In the genomic region with DNA sequence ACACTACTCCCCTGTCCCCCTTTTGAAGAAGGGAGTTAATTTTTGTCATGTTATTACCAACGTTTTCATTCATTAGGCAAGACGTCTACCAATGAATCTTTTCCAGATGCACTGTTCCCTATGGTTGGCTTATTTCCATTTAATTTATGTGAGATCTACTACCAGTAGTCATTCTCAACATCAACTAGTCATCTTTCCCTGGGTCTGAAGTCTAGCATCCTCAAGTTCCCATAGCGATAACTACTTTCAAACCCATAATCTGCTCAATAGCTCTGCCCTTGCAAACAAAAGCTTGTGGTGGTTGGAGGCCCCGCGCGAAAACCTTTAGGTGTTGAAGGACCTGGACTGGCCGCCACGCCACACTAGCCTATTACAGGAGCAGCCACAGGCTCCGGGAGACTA, we compare ENCODE assay signal across 8 cellular contexts. TPM values are rescaled to one million over a fixed set of nuclear protein-coding genes. Genes with fewer than 3 reads are reported as not detected.
DNase-seq lines count a peak whose midpoint lies in the region; ATAC-seq, FAIRE-seq and TF ChIP-seq lines count a peak whose summit lies in the region.

No MANE protein-coding gene starts in this region.

- H3K36me3 Mint-ChIP-seq in activated CD4-positive, alpha-beta T cell treated with anti-CD3 and anti-CD28 coated beads, Interleukin-2, amount 10 ng/mL, durations not matched to agents 7 days and 5 days (ENCODE audit: low read depth) = peaks cover 8% of the 10 kb centered on the region
- H3K36me3 Mint-ChIP-seq in type B pancreatic cell = peaks cover 8% of the 10 kb centered on the region

- no peak for TF ChIP-seq CTCF in GM12878 (IDR thresholded peaks at IDR 0.05 in 2 of 3, conservative IDR thresholded peaks at IDR 0.05 in 1 of 3; ENCODE audit: control insufficient read depth in 2 of 3, extremely low read depth in 1 of 3, insufficient read depth in 1 of 3, low read depth in 3 of 3, low read length in 3 of 3)
- no peak for TF ChIP-seq CTCF in liver (IDR thresholded peaks at IDR 0.05; ENCODE audit: low read depth, low read length, missing input control)
- TF ChIP-seq CTCF in type B pancreatic cell (conservative IDR thresholded peaks at IDR 0.05) = no peak
- no peak for TF ChIP-seq CTCF in GM13976 (IDR thresholded peaks at IDR 0.05; ENCODE audit: borderline replicate concordance, control extremely low read depth, extremely low read depth, insufficient read depth, missing control alignments)

- H3K4me2 ChIP-seq in GM12878 (ENCODE audit: control insufficient read depth, insufficient read depth) = peak overlapping the region; percentile 83

- in situ Hi-C loops in GM12878 (cut with MboI) = no loop called here
- in situ Hi-C loops in GM13976 (cut with MboI; ENCODE audit: low sequenced_read_pairs, unreplicated experiment) = no loop called here

- no peak for TF ChIP-seq EP300 in GM12878 (IDR thresholded peaks at IDR 0.05; ENCODE audit: borderline replicate concordance in 1 of 2, control insufficient read depth in 1 of 2, low read depth in 2 of 2, low read length in 2 of 2)

- H3K4me1 ChIP-seq in GM12878 (ENCODE audit: control insufficient read depth, insufficient read depth, low read length) (no peaks in the 10 kb centered on the region), liver (ENCODE audit: control insufficient read depth in 4 of 4, insufficient read depth in 4 of 4, low read length in 3 of 4) (peaks cover 4 to 24% (median 8%) of the 10 kb centered on the region in 4 donors)

- H2AFZ ChIP-seq in GM12878 (ENCODE audit: control insufficient read depth, low read depth, low read length) = peak overlapping the region; percentile 94; the same call in 1 of the 2 replicates

- DNase-seq in activated CD4-positive, alpha-beta T cell treated with anti-CD3 and anti-CD28 coated beads, Interleukin-2, amount 10 ng/mL, durations not matched to agents 7 days and 5 days = no peak
- no peak for DNase-seq in activated CD4-positive, alpha-beta T cell treated with anti-CD3 and anti-CD28 coated beads, Interleukin-2, amount 50 U/mL, for 48 hours
- DNase-seq in NCI-H2081 treated with DMSO at 0.1 percent for 48 hours (lab: John Stamatoyannopoulos, UW) (peak; percentile 2), GM12878 (ENCODE audit: low read depth, low spot score) (no peak), type B pancreatic cell (ENCODE audit: extremely low spot score, unreplicated experiment) (no peak), iPS-NIHi11 (ENCODE audit: low spot score) (no peak), GM13976 (ENCODE audit: low spot score) (no peak)

- peaks cover 91% of the 10 kb centered on the region for H3K79me2 ChIP-seq in GM12878 (ENCODE audit: control insufficient read depth, insufficient read depth, low read length)

- H3K27ac Mint-ChIP-seq in activated CD4-positive, alpha-beta T cell treated with anti-CD3 and anti-CD28 coated beads, Interleukin-2, amount 10 ng/mL, durations not matched to agents 7 days and 5 days = peak overlapping the region; percentile 93
- H3K27ac Mint-ChIP-seq in type B pancreatic cell = peak overlapping the region; percentile 92

- intact Hi-C loops in GM12878 (cut with micrococcal nuclease; ENCODE audit: unreplicated experiment) = loop anchor here (2.0 to 10.0 kb wide), 2 partner anchors 48 to 890 kb away; a partner anchor contains a TSS

- no peaks in the 10 kb centered on the region for H3K9me3 ChIP-seq in GM12878 (replicated peaks; ENCODE audit: control insufficient read depth, insufficient read depth, low read length)
- H3K9me3 ChIP-seq in liver (ENCODE audit: control insufficient read depth in 4 of 4, low read length in 3 of 4) = no peaks in the 10 kb centered on the region

- POLR2A ChIA-PET in activated CD4-positive, alpha-beta T cell treated with anti-CD3 and anti-CD28 coated beads, Interleukin-2, amount 10 ng/mL, durations not matched to agents 7 days and 5 days (lab: Charles Lee) = interaction anchor here (0.6 to 1.7 kb wide), 2 partner anchors 11 to 48 kb away, joined by 8 to 9 read pairs; a partner anchor contains a TSS
- POLR2A ChIA-PET in GM12878 (lab: Charles Lee) = interaction anchor here (1.5 to 4.9 kb wide), 6 partner anchors 9 to 48 kb away, joined by 3 to 34 read pairs (median 14); a partner anchor contains a TSS

- H3K27me3 ChIP-seq in GM12878 (replicated peaks in 1 of 2; ENCODE audit: control insufficient read depth in 2 of 2, insufficient read depth in 2 of 2, low read length in 1 of 2) = no peaks in the 10 kb centered on the region
- H3K27me3 ChIP-seq in liver (ENCODE audit: control insufficient read depth in 4 of 4, insufficient read depth in 4 of 4, low read length in 3 of 4) = no peaks in the 10 kb centered on the region

- no peaks in the 10 kb centered on the region for H3K27me3 Mint-ChIP-seq in activated CD4-positive, alpha-beta T cell treated with anti-CD3 and anti-CD28 coated beads, Interleukin-2, amount 10 ng/mL, durations not matched to agents 7 days and 5 days
- no peaks in the 10 kb centered on the region for H3K27me3 Mint-ChIP-seq in type B pancreatic cell

- peaks cover 43% of the 10 kb centered on the region for H3K4me1 Mint-ChIP-seq in activated CD4-positive, alpha-beta T cell treated with anti-CD3 and anti-CD28 coated beads, Interleukin-2, amount 10 ng/mL, durations not matched to agents 7 days and 5 days
- peaks cover 16% of the 10 kb centered on the region for H3K4me1 Mint-ChIP-seq in type B pancreatic cell (ENCODE audit: unreplicated experiment)

- no peaks in the 10 kb centered on the region for H3K9me3 Mint-ChIP-seq in activated CD4-positive, alpha-beta T cell treated with anti-CD3 and anti-CD28 coated beads, Interleukin-2, amount 10 ng/mL, durations not matched to agents 7 days and 5 days
- no peaks in the 10 kb centered on the region for H3K9me3 Mint-ChIP-seq in type B pancreatic cell

- no peak for ATAC-seq in GM12878

- SMC1A ChIA-PET in GM12878 (lab: Charles Lee; ENCODE audit: uncharacterized antibody, unreplicated experiment) = interaction anchor here (0.7 to 4.7 kb wide), 5 partner anchors 10 to 543 kb away, joined by 3 to 48 read pairs (median 5); a partner anchor contains a TSS

- RAD21 ChIA-PET in GM12878 (lab: Charles Lee; ENCODE audit: unreplicated experiment) = interaction anchor here (1.8 to 4.1 kb wide), 5 partner anchors 10 to 543 kb away, joined by 13 to 41 read pairs (median 20); a partner anchor contains a TSS

- TF ChIP-seq RAD21 in GM12878 (IDR thresholded peaks at IDR 0.05; ENCODE audit: insufficient read depth, low read depth, low read length) = no peak
- TF ChIP-seq RAD21 in liver (IDR thresholded peaks at IDR 0.05) = no peak

- peak overlapping the region; percentile 93 for H3K9ac ChIP-seq in GM12878 (ENCODE audit: control insufficient read depth, insufficient read depth, low read length)
- peak overlapping the region in 1 of 2 donors; percentile 16 for H3K9ac ChIP-seq in liver (ENCODE audit: low read depth in 1 of 2, low read length in 2 of 2)

- TF ChIP-seq POLR2A in GM12878 (IDR thresholded peaks at IDR 0.05; ENCODE audit: low read depth, low read length) = no peak

- FAIRE-seq in GM12878 (lab: Jason Lieb, UNC) = no peak

- CTCF ChIA-PET in activated CD4-positive, alpha-beta T cell treated with anti-CD3 and anti-CD28 coated beads, Interleukin-2, amount 10 ng/mL, durations not matched to agents 7 days and 5 days (lab: Charles Lee) = interaction anchor here (0.6 to 5.7 kb wide), 4 partner anchors 10 to 231 kb away, joined by 3 to 19 read pairs (median 4); no protein-coding TSS in a partner anchor
- CTCF ChIA-PET in GM12878 (lab: Yijun Ruan, JAX) = interaction anchor here (0.8 to 9.0 kb wide), 4 partner anchors 11 to 110 kb away, joined by 3 to 89 read pairs (median 4); no protein-coding TSS in a partner anchor

- H3K27ac ChIP-seq in GM12878 (ENCODE audit: control insufficient read depth, insufficient read depth) (peak overlapping the region; percentile 98), liver (ENCODE audit: low read depth in 1 of 2, low read length in 2 of 2) (peak overlapping the region in 1 of 2 donors; percentile 96)

- H3K4me3 ChIP-seq in GM12878 = peak overlapping the region; percentile 82
- peak overlapping the region; percentile 75 to 95 (median 92) for H3K4me3 ChIP-seq in liver (ENCODE audit: low read depth in 1 of 3, low read length in 3 of 3)

- no peaks in the 10 kb centered on the region; a peak in 1 of 4 replicates for H3K36me3 ChIP-seq in GM12878 (ENCODE audit: control insufficient read depth in 2 of 2, insufficient read depth in 2 of 2, low read length in 1 of 2)
- H3K36me3 ChIP-seq in liver (ENCODE audit: control insufficient read depth in 4 of 4, insufficient read depth in 3 of 4, low read depth in 1 of 4, low read length in 3 of 4) = no peaks in the 10 kb centered on the region

- 1% methylated on average over 9 of the region's 9 CpGs for WGBS in GM12878 (ENCODE audit: insufficient coverage, insufficient replicate concordance, low lambda C conversion rate, missing lambda C conversion rate)
- 12% methylated on average over 9 of the region's 9 CpGs for WGBS in liver

- peak overlapping the region; percentile 86 for H3K4me3 Mint-ChIP-seq in activated CD4-positive, alpha-beta T cell treated with anti-CD3 and anti-CD28 coated beads, Interleukin-2, amount 10 ng/mL, durations not matched to agents 7 days and 5 days
- H3K4me3 Mint-ChIP-seq in type B pancreatic cell = peak overlapping the region; percentile 99

- H4K20me1 ChIP-seq in GM12878 (ENCODE audit: control insufficient read depth, insufficient read depth) = no peaks in the 10 kb centered on the region

- no TSS peak for BruUV-seq in GM12878 (replicated peaks; lab: Mats Ljungman, UMichigan)

RNA-seq across cellular contexts. Expression of a gene that starts 0.8 kb away (rescaled TPM):
- total RNA-seq in activated CD4-positive, alpha-beta T cell treated with anti-CD3 and anti-CD28 coated beads, Interleukin-2, amount 10 ng/mL, durations not matched to agents 7 days and 5 days = 10 to 100 TPM; 24.3 to 24.7 TPM
- 23.5 and 24.9 TPM in 2 replicates for total RNA-seq in GM12878 (2013; cell fraction: nucleolus; rRNA removed)
- 37.3 and 41.7 TPM in 2 replicates for total RNA-seq in GM12878 (2014; rRNA removed)
- 39.0 and 40.9 TPM in 2 replicates for total RNA-seq in GM12878 (2014; rRNA removed; fragmentation: Illumina TruSeq; extraction: Trizol)
- total RNA-seq in GM12878 (2021) = 44.1 and 51.2 TPM in 2 replicates
- polyA plus RNA-seq in GM12878 (2011; ENCODE audit: low read depth) = 13.3 TPM
- polyA plus RNA-seq in GM12878 (2011; rRNA removed) = 31.4 and 41.0 TPM in 2 replicates
- 9.4 and 11.5 TPM in 2 replicates for polyA plus RNA-seq in GM12878 (2011; cell fraction: cytosol; rRNA removed)
- 14.7 and 17.2 TPM in 2 replicates for polyA plus RNA-seq in GM12878 (2011; cell fraction: nucleus; rRNA removed)
- polyA plus RNA-seq in GM12878 (2012) = 15.8 and 19.5 TPM in 2 replicates
- 38.7 and 39.9 TPM in 2 replicates for polyA plus RNA-seq in GM12878 (2014; fragmentation: Illumina TruSeq; extraction: Trizol)
- polyA plus RNA-seq in GM12878 (2014; fragmentation: Nextera tagmentation; extraction: Ambion mirVana) = 10 to 100 TPM; 24.9 to 32.6 TPM
- polyA plus RNA-seq in GM12878 (2014; rRNA removed) = 27.0 and 27.3 TPM in 2 replicates
- polyA plus RNA-seq in GM12878 (2016; fragmentation: Nextera tagmentation; extraction: Ambion mirVana) = 10 to 100 TPM; 47.4 to 50.7 TPM
- 12.7 and 26.1 TPM in 2 replicates for polyA minus RNA-seq in GM12878 (2011; rRNA and poly(A)+ RNA removed)
- 12.6 and 13.1 TPM in 2 replicates for polyA minus RNA-seq in GM12878 (2011; cell fraction: cytosol; rRNA and poly(A)+ RNA removed)
- 7.1 and 12.3 TPM in 2 replicates for polyA minus RNA-seq in GM12878 (2011; cell fraction: nucleus; rRNA and poly(A)+ RNA removed)
- total RNA-seq in liver = 10 to 100 TPM in 1 of 2 donors, 1 to 10 TPM in 1; 7.6 to 11.0 TPM
- 1 to 10 TPM; 3.7 TPM for polyA plus RNA-seq in liver
- 20.6 and 37.8 TPM in 2 replicates for total RNA-seq in type B pancreatic cell (ENCODE audit: low replicate concordance)

RNA-seq across cellular contexts. Expression of a gene that starts 1.5 kb away (rescaled TPM):
- 100 to 1,000 TPM; 122 to 132 TPM for total RNA-seq in activated CD4-positive, alpha-beta T cell treated with anti-CD3 and anti-CD28 coated beads, Interleukin-2, amount 10 ng/mL, durations not matched to agents 7 days and 5 days
- total RNA-seq in GM12878 (2013; cell fraction: nucleolus; rRNA removed) = 92.7 and 97.6 TPM in 2 replicates
- 109 and 120 TPM in 2 replicates for total RNA-seq in GM12878 (2014; rRNA removed)
- 175 and 181 TPM in 2 replicates for total RNA-seq in GM12878 (2014; rRNA removed; fragmentation: Illumina TruSeq; extraction: Trizol)
- total RNA-seq in GM12878 (2021) = 248 and 251 TPM in 2 replicates
- 94.6 TPM for polyA plus RNA-seq in GM12878 (2011; ENCODE audit: low read depth)
- polyA plus RNA-seq in GM12878 (2011; rRNA removed) = 350 and 490 TPM in 2 replicates
- polyA plus RNA-seq in GM12878 (2011; cell fraction: cytosol; rRNA removed) = 177 and 211 TPM in 2 replicates
- polyA plus RNA-seq in GM12878 (2011; cell fraction: nucleus; rRNA removed) = 114 and 132 TPM in 2 replicates
- polyA plus RNA-seq in GM12878 (2012) = 101 and 150 TPM in 2 replicates
- polyA plus RNA-seq in GM12878 (2014; fragmentation: Illumina TruSeq; extraction: Trizol) = 295 and 365 TPM in 2 replicates
- 100 to 1,000 TPM; 224 to 251 TPM for polyA plus RNA-seq in GM12878 (2014; fragmentation: Nextera tagmentation; extraction: Ambion mirVana)
- polyA plus RNA-seq in GM12878 (2014; rRNA removed) = 158 and 201 TPM in 2 replicates
- 100 to 1,000 TPM; 314 to 315 TPM for polyA plus RNA-seq in GM12878 (2016; fragmentation: Nextera tagmentation; extraction: Ambion mirVana)
- 127 and 145 TPM in 2 replicates for polyA minus RNA-seq in GM12878 (2011; rRNA and poly(A)+ RNA removed)
- polyA minus RNA-seq in GM12878 (2011; cell fraction: cytosol; rRNA and poly(A)+ RNA removed) = 46.0 and 61.2 TPM in 2 replicates
- 47.6 and 73.3 TPM in 2 replicates for polyA minus RNA-seq in GM12878 (2011; cell fraction: nucleus; rRNA and poly(A)+ RNA removed)
- total RNA-seq in liver = 10 to 100 TPM; 34.5 to 50.4 TPM
- 10 to 100 TPM; 46.0 to 47.8 TPM for polyA plus RNA-seq in liver
- 92.8 and 157 TPM in 2 replicates for total RNA-seq in type B pancreatic cell (ENCODE audit: low replicate concordance)

RNA-seq across cellular contexts. Expression of a gene that starts 32.8 kb away (rescaled TPM):
- 100 to 1,000 TPM; 116 to 135 TPM for total RNA-seq in activated CD4-positive, alpha-beta T cell treated with anti-CD3 and anti-CD28 coated beads, Interleukin-2, amount 10 ng/mL, durations not matched to agents 7 days and 5 days
- 186 and 191 TPM in 2 replicates for total RNA-seq in GM12878 (2013; cell fraction: nucleolus; rRNA removed)
- total RNA-seq in GM12878 (2014; rRNA removed) (66.4 and 74.4 TPM in 2 replicates), GM12878 (2014; rRNA removed; fragmentation: Illumina TruSeq; extraction: Trizol) (102 and 105 TPM in 2 replicates), GM12878 (2021) (122 and 130 TPM in 2 replicates), liver (10 to 100 TPM; 32.1 to 69.7 TPM), type B pancreatic cell (ENCODE audit: low replicate concordance) (87.3 and 108 TPM in 2 replicates)
- polyA plus RNA-seq in GM12878 (2011; ENCODE audit: low read depth) = 55.5 TPM
- polyA plus RNA-seq in GM12878 (2011; rRNA removed) (94.6 and 140 TPM in 2 replicates), GM12878 (2014; fragmentation: Illumina TruSeq; extraction: Trizol) (168 and 192 TPM in 2 replicates), GM12878 (2014; fragmentation: Nextera tagmentation; extraction: Ambion mirVana) (100 to 1,000 TPM; 158 to 186 TPM), GM12878 (2014; rRNA removed) (61.6 and 68.7 TPM in 2 replicates), GM12878 (2016; fragmentation: Nextera tagmentation; extraction: Ambion mirVana) (100 to 1,000 TPM; 136 to 145 TPM), liver (10 to 100 TPM; 37.1 to 44.3 TPM)
- polyA plus RNA-seq in GM12878 (2011; cell fraction: cytosol; rRNA removed) = 39.7 and 46.5 TPM in 2 replicates
- polyA plus RNA-seq in GM12878 (2011; cell fraction: nucleus; rRNA removed) = 62.5 and 63.3 TPM in 2 replicates
- 77.8 and 86.8 TPM in 2 replicates for polyA plus RNA-seq in GM12878 (2012)
- polyA minus RNA-seq in GM12878 (2011; rRNA and poly(A)+ RNA removed) = 116 and 263 TPM in 2 replicates
- 48.1 and 65.0 TPM in 2 replicates for polyA minus RNA-seq in GM12878 (2011; cell fraction: cytosol; rRNA and poly(A)+ RNA removed)
- polyA minus RNA-seq in GM12878 (2011; cell fraction: nucleus; rRNA and poly(A)+ RNA removed) = 56.6 and 85.2 TPM in 2 replicates

RNA-seq across cellular contexts. Expression of a gene that starts 47.3 kb away (rescaled TPM):
- 10 to 100 TPM; 14.8 to 15.8 TPM for total RNA-seq in activated CD4-positive, alpha-beta T cell treated with anti-CD3 and anti-CD28 coated beads, Interleukin-2, amount 10 ng/mL, durations not matched to agents 7 days and 5 days
- 48.9 and 49.0 TPM in 2 replicates for total RNA-seq in GM12878 (2013; cell fraction: nucleolus; rRNA removed)
- total RNA-seq in GM12878 (2014; rRNA removed) = 7.9 and 8.9 TPM in 2 replicates
- total RNA-seq in GM12878 (2014; rRNA removed; fragmentation: Illumina TruSeq; extraction: Trizol) = 11.0 and 11.1 TPM in 2 replicates
- 7.4 and 7.7 TPM in 2 replicates for total RNA-seq in GM12878 (2021)
- 3.1 TPM for polyA plus RNA-seq in GM12878 (2011; ENCODE audit: low read depth)
- 18.5 and 26.5 TPM in 2 replicates for polyA plus RNA-seq in GM12878 (2011; rRNA removed)
- polyA plus RNA-seq in GM12878 (2011; cell fraction: cytosol; rRNA removed) = 4.9 and 7.4 TPM in 2 replicates
- 15.1 and 16.8 TPM in 2 replicates for polyA plus RNA-seq in GM12878 (2011; cell fraction: nucleus; rRNA removed)
- 4.0 and 6.3 TPM in 2 replicates for polyA plus RNA-seq in GM12878 (2012)
- polyA plus RNA-seq in GM12878 (2014; fragmentation: Illumina TruSeq; extraction: Trizol) = 8.6 and 13.2 TPM in 2 replicates
- polyA plus RNA-seq in GM12878 (2014; fragmentation: Nextera tagmentation; extraction: Ambion mirVana) = 10 to 100 TPM; 11.6 to 19.1 TPM
- polyA plus RNA-seq in GM12878 (2014; rRNA removed) = 4.6 and 7.3 TPM in 2 replicates
- 10 to 100 TPM; 12.3 to 16.8 TPM for polyA plus RNA-seq in GM12878 (2016; fragmentation: Nextera tagmentation; extraction: Ambion mirVana)
- 19.7 and 22.5 TPM in 2 replicates for polyA minus RNA-seq in GM12878 (2011; rRNA and poly(A)+ RNA removed)
- 3.1 and 5.6 TPM in 2 replicates for polyA minus RNA-seq in GM12878 (2011; cell fraction: cytosol; rRNA and poly(A)+ RNA removed)
- polyA minus RNA-seq in GM12878 (2011; cell fraction: nucleus; rRNA and poly(A)+ RNA removed) = 13.1 and 17.1 TPM in 2 replicates
- 10 to 100 TPM in 1 of 2 donors, 1 to 10 TPM in 1; 8.0 to 10.2 TPM for total RNA-seq in liver
- 10 to 100 TPM in 1 of 2 donors, 1 to 10 TPM in 1; 2.7 to 13.3 TPM for polyA plus RNA-seq in liver
- total RNA-seq in type B pancreatic cell (ENCODE audit: low replicate concordance) = 16.7 and 19.2 TPM in 2 replicates
